Comparison of ENCODE assay signal across 21 cellular contexts in the genomic region with DNA sequence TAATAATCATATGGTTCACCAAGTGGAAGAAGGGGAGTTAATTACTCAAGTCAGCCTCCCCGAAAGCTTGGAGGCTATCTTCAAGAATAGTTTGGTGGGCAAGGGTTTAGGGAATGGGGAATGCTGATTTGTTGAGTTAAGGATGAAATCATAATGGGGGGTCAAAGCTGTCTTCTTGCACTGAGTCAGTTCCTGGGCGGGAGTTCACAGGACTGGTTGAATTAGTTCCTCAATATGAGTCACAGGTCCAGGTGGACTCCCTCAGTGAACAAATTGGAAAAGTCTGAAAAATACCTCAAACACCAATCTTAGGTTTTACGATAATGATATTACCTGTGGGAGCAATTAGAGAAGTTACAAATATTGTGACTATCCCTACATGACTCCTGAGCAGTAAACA.
"Had no signal": no experiment of that assay in that cellular context is flagged by ENCODE, and none has a peak within 500 bp of the region (broad histone marks: within the 10 kb centered on the region; RNA-seq: fewer than 3 reads in every experiment).

No MANE protein-coding gene starts in this region.

- ATAC-seq: gastroesophageal sphincter, left colon, left ventricle myocardium superior, pancreas, right cardiac atrium had no signal

- H3K4me1 Mint-ChIP-seq: immature natural killer cell, naive B cell, nephron had no signal

- H3K27ac ChIP-seq: coronary artery, esophagus muscularis mucosa, gastroesophageal sphincter, pancreas had no signal

- H3K4me3 ChIP-seq: coronary artery, esophagus muscularis mucosa, gastroesophageal sphincter, lung, pancreas had no signal

- H3K27me3 ChIP-seq: esophagus muscularis mucosa, pancreas had no signal

- H3K4me1 ChIP-seq: esophagus muscularis mucosa, gastroesophageal sphincter had no signal

- H3K36me3 Mint-ChIP-seq: naive B cell had no signal

- DNase-seq: effector CD4-positive, alpha-beta T cell; glutamatergic neuron; immature natural killer cell; kidney; left colon; left ventricle myocardium superior; mesendoderm; naive B cell; occipital lobe; pancreas; right cardiac atrium; small intestine; stimulated activated CD4-positive, alpha-beta T cell treated with anti-CD3 and anti-CD28 coated beads, Interleukin-12 subunit alpha, Interleukin-12 subunit beta, amount 100 ng/mL, for 4 hours; stimulated activated naive CD4-positive, alpha-beta T cell treated with Interleukin-2 at 50 U/mL for 16 hours; trophoblast cell had no signal

- H3K27ac Mint-ChIP-seq: immature natural killer cell, naive B cell, nephron, progenitor cell of endocrine pancreas had no signal

- H3K36me3 ChIP-seq: esophagus muscularis mucosa, gastroesophageal sphincter, pancreas had no signal

- H3K4me3 Mint-ChIP-seq: immature natural killer cell, naive B cell, nephron had no signal

- H3K9me3 ChIP-seq: pancreas had no signal
